Comparison of ENCODE assay signal across 14 cellular contexts in genomic region chr3:123076496-123077418, GRCh38. TPM values are rescaled to one million over a fixed set of nuclear protein-coding genes. Genes with fewer than 3 reads are reported as not detected.
A peak's percentile ranks its signal among the peaks of the same experiment; 100 is the strongest.
DNase-seq lines count a peak whose midpoint lies in the region; ATAC-seq, FAIRE-seq and TF ChIP-seq lines count a peak whose summit lies in the region.
"Had no signal": no experiment of that assay in that cellular context is flagged by ENCODE, and none has a peak within 500 bp of the region (broad histone marks: within the 10 kb centered on the region; RNA-seq: fewer than 3 reads in every experiment).

No MANE protein-coding gene starts in this region.

- H3K9me3 ChIP-seq in endothelial cell of umbilical vein (replicated peaks; ENCODE audit: control insufficient read depth, insufficient read depth, low read length) (no peaks in the 10 kb centered on the region), T-helper 17 cell (ENCODE audit: control insufficient read depth, low read length, poor library complexity, severe bottlenecking) (no peaks in the 10 kb centered on the region), psoas muscle (no peaks in the 10 kb centered on the region)

- H3K36me3 Mint-ChIP-seq in T-helper 17 cell (ENCODE audit: low read depth) = no peaks in the 10 kb centered on the region

- dilution Hi-C loops in endothelial cell of umbilical vein (cut with MboI; ENCODE audit: extremely low pct_ligation_motif_present, low sequenced_read_pairs) = no loop called here

- H3K4me3 ChIP-seq in endothelial cell of umbilical vein (replicated peaks in 1 of 3; ENCODE audit: insufficient read depth in 1 of 3, low read depth in 1 of 3, low read length in 3 of 3) = no peak overlapping the region
- no peak overlapping the region for H3K4me3 ChIP-seq in psoas muscle
- H3K4me3 ChIP-seq: GM12878 had no signal

- no peak overlapping the region for H3K9ac ChIP-seq in endothelial cell of umbilical vein (replicated peaks; ENCODE audit: extremely low read depth, insufficient read depth, low read length)

- H3K27ac Mint-ChIP-seq in T-helper 17 cell = no peak overlapping the region
- H3K27ac Mint-ChIP-seq: activated naive CD8-positive, alpha-beta T cell treated with anti-CD3 and anti-CD28 coated beads for 36 hours had no signal

- H3K79me2 ChIP-seq in endothelial cell of umbilical vein (ENCODE audit: control insufficient read depth, insufficient read depth, low read length) = peaks cover 83% of the 10 kb centered on the region

- TF ChIP-seq CTCF in endothelial cell of umbilical vein (IDR thresholded peaks at IDR 0.05; ENCODE audit: extremely low read depth in 1 of 2, insufficient read depth in 1 of 2, low read depth in 1 of 2, low read length in 2 of 2) (no peak), omental fat pad (IDR thresholded peaks at IDR 0.05) (no peak), psoas muscle (IDR thresholded peaks at IDR 0.05) (no peak)

- H4K20me1 ChIP-seq in endothelial cell of umbilical vein (replicated peaks; ENCODE audit: control insufficient read depth, extremely low read depth, insufficient read depth, low read length) = no peaks in the 10 kb centered on the region

- intact Hi-C loops in endothelial cell of umbilical vein (cut with micrococcal nuclease) = loop anchor here (1.0 kb wide), 1 partner anchor 9 kb away; the partner anchor contains the start of gene PDIA5
- intact Hi-C loops in psoas muscle (cut with DNase I) = no loop called here

- H3K36me3 ChIP-seq in endothelial cell of umbilical vein (ENCODE audit: control insufficient read depth in 2 of 2, extremely low read depth in 1 of 2, insufficient read depth in 2 of 2, low read length in 2 of 2) (no peaks in the 10 kb centered on the region), psoas muscle (ENCODE audit: insufficient read depth in 1 of 2, low read depth in 1 of 2) (no peaks in the 10 kb centered on the region)

- H3K27ac ChIP-seq in endothelial cell of umbilical vein (ENCODE audit: insufficient read depth, low read depth, low read length) = peak overlapping the region; percentile 29
- no peak overlapping the region for H3K27ac ChIP-seq in psoas muscle

- H3K4me2 ChIP-seq in endothelial cell of umbilical vein (ENCODE audit: insufficient read depth, low read length) = peak overlapping the region; percentile 53

- H3K27me3 ChIP-seq in endothelial cell of umbilical vein (ENCODE audit: control insufficient read depth in 2 of 2, insufficient read depth in 2 of 2, low read length in 2 of 2) = no peaks in the 10 kb centered on the region
- H3K27me3 ChIP-seq in psoas muscle (ENCODE audit: insufficient read depth in 3 of 3, low read length in 2 of 3) = no peaks in the 10 kb centered on the region

- FAIRE-seq in endothelial cell of umbilical vein (lab: Jason Lieb, UNC) = peak; percentile 35

- BruUV-seq in endothelial cell of umbilical vein (replicated peaks; lab: Mats Ljungman, UMichigan) = no TSS peak

- WGBS in psoas muscle, 3 donors = 7 to 12% (median 8%) methylated on average over 6 of the region's 6 CpGs

- peaks cover 22% of the 10 kb centered on the region for H3K4me1 Mint-ChIP-seq in T-helper 17 cell

- H3K9me1 ChIP-seq in endothelial cell of umbilical vein (replicated peaks; ENCODE audit: control insufficient read depth, extremely low read depth, insufficient read depth, low read length) = no peaks in the 10 kb centered on the region

- H3K4me1 ChIP-seq in endothelial cell of umbilical vein (ENCODE audit: control insufficient read depth, extremely low read depth, insufficient read depth, low read length) (peaks cover 50% of the 10 kb centered on the region), psoas muscle (peaks cover 19% of the 10 kb centered on the region)

- no peak overlapping the region for H2AFZ ChIP-seq in endothelial cell of umbilical vein (ENCODE audit: low read depth, low read length)

- CTCF ChIA-PET in endothelial cell of umbilical vein (lab: Charles Lee) = interaction anchor here (0.6 to 2.7 kb wide), 5 partner anchors 9 to 53 kb away, joined by 3 to 13 read pairs (median 4); partner anchors contain the start of genes PDIA5 and SEMA5B

- no peak overlapping the region for H3K4me3 Mint-ChIP-seq in T-helper 17 cell
- H3K4me3 Mint-ChIP-seq: activated naive CD8-positive, alpha-beta T cell treated with anti-CD3 and anti-CD28 coated beads for 36 hours; CD4-positive, CD25-positive, alpha-beta regulatory T cell had no signal

- TF ChIP-seq POLR2A in endothelial cell of umbilical vein (IDR thresholded peaks at IDR 0.05; ENCODE audit: low read depth, low read length) = no peak

- POLR2A ChIA-PET in endothelial cell of umbilical vein (lab: Charles Lee) = interaction anchor here (0.7 to 1.0 kb wide), 2 partner anchors 9 to 601 kb away, joined by 3 to 5 read pairs; partner anchors contain the start of gene PDIA5

- DNase-seq in DMS 273 (lab: John Stamatoyannopoulos, UW; ENCODE audit: unreplicated experiment) (peak; percentile 86), NCI-H2107 treated with DMSO at 0.1 percent for 48 hours (lab: John Stamatoyannopoulos, UW; ENCODE audit: unreplicated experiment) (peak; percentile 69), endothelial cell of umbilical vein (ENCODE audit: low read depth, low spot score) (peak; percentile 76), omental fat pad (ENCODE audit: low spot score) (no peak), T-helper 17 cell (no peak), psoas muscle (no peak), pons (ENCODE audit: low spot score) (no peak)
- DNase-seq in stimulated activated CD4-positive, alpha-beta T cell treated with anti-CD3 and anti-CD28 coated beads, Interleukin-2, amount 100 ng/mL, for 24 hours = no peak
- DNase-seq: activated CD4-positive, alpha-beta T cell treated with anti-CD3 and anti-CD28 coated beads for 48 hours; activated naive CD8-positive, alpha-beta T cell treated with anti-CD3 and anti-CD28 coated beads for 36 hours; CD4-positive, CD25-positive, alpha-beta regulatory T cell; kidney glomerular epithelial cell had no signal

- H3K27me3 Mint-ChIP-seq in T-helper 17 cell = no peaks in the 10 kb centered on the region
- H3K27me3 Mint-ChIP-seq: activated naive CD8-positive, alpha-beta T cell treated with anti-CD3 and anti-CD28 coated beads for 36 hours; CD4-positive, CD25-positive, alpha-beta regulatory T cell had no signal

- ATAC-seq in omental fat pad (ENCODE audit: low FRiP score) (peak; percentile 54), T-helper 17 cell (no peak), psoas muscle (no peak)
- ATAC-seq: GM12878 had no signal

TF ChIP-seq in endothelial cell of umbilical vein, 7 proteins besides CTCF, POLR2A, EP300 and RAD21:
- TF ChIP-seq MYC (IDR thresholded peaks at IDR 0.05; ENCODE audit: low read depth, low read length) (no peak), FOS (IDR thresholded peaks at IDR 0.05; ENCODE audit: borderline replicate concordance, insufficient read depth, low read length) (no peak), POLR2AphosphoS5 (IDR thresholded peaks at IDR 0.05; ENCODE audit: insufficient read depth, low read depth, low read length) (no peak), GATA2 (IDR thresholded peaks at IDR 0.05; ENCODE audit: insufficient read depth, insufficient read length, low read depth, low read length) (peak; percentile 53)
- TF ChIP-seq, protein P1, sequence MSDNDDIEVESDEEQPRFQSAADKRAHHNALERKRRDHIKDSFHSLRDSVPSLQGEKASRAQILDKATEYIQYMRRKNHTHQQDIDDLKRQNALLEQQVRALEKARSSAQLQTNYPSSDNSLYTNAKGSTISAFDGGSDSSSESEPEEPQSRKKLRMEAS (IDR thresholded peaks at IDR 0.05; ENCODE audit: insufficient read depth, insufficient read length) = no peak

RNA-seq across cellular contexts. Expression of gene PDIA5, which starts 9.9 kb away (rescaled TPM):
- total RNA-seq in endothelial cell of umbilical vein = 85.2 and 85.6 TPM in 2 replicates
- polyA plus RNA-seq in endothelial cell of umbilical vein = 48.9 and 55.7 TPM in 2 replicates
- polyA plus RNA-seq in endothelial cell of umbilical vein (2011; cell fraction: cytosol; rRNA removed) = 66.9 and 67.2 TPM in 2 replicates
- 87.4 and 92.9 TPM in 2 replicates for polyA plus RNA-seq in endothelial cell of umbilical vein (2011; cell fraction: nucleus; rRNA removed)
- polyA plus RNA-seq in endothelial cell of umbilical vein (2012) = 64.4 and 71.1 TPM in 2 replicates
- 44.1 and 52.9 TPM in 2 replicates for polyA minus RNA-seq in endothelial cell of umbilical vein
- polyA minus RNA-seq in endothelial cell of umbilical vein (2011; cell fraction: cytosol; rRNA and poly(A)+ RNA removed) = 9.6 TPM
- polyA minus RNA-seq in endothelial cell of umbilical vein (2011; cell fraction: nucleus; rRNA and poly(A)+ RNA removed) = 30.4 and 33.4 TPM in 2 replicates
- total RNA-seq in omental fat pad = 10 to 100 TPM; 12.0 to 21.0 (median 15.8) TPM
- 1 to 10 TPM; 4.6 to 6.2 TPM for total RNA-seq in T-helper 17 cell
- 1 to 10 TPM; 2.9 to 6.4 (median 5.4) TPM for total RNA-seq in psoas muscle
- polyA plus RNA-seq in psoas muscle = 1 to 10 TPM; 3.2 to 6.1 (median 3.3) TPM

RNA-seq across cellular contexts. Expression of gene SEMA5B, which starts 49.2 kb away (rescaled TPM):
- 0.07 and 0.44 TPM in 2 replicates for total RNA-seq in endothelial cell of umbilical vein
- not detected in 2 replicates for polyA plus RNA-seq in endothelial cell of umbilical vein
- not detected in 2 replicates for polyA plus RNA-seq in endothelial cell of umbilical vein (2011; cell fraction: cytosol; rRNA removed)
- polyA plus RNA-seq in endothelial cell of umbilical vein (2011; cell fraction: nucleus; rRNA removed) = 0.07 TPM in 1 of 2 replicates, not detected in the other
- polyA plus RNA-seq in endothelial cell of umbilical vein (2012) = not detected in 2 replicates
- not detected in 2 replicates for polyA minus RNA-seq in endothelial cell of umbilical vein
- not detected for polyA minus RNA-seq in endothelial cell of umbilical vein (2011; cell fraction: cytosol; rRNA and poly(A)+ RNA removed)
- polyA minus RNA-seq in endothelial cell of umbilical vein (2011; cell fraction: nucleus; rRNA and poly(A)+ RNA removed) = not detected in 2 replicates
- 1 to 10 TPM in 1 of 4 donors, under 1 TPM in 3; 0.16 to 1.2 (median 0.70) TPM for total RNA-seq in omental fat pad
- not detected for total RNA-seq in T-helper 17 cell
- 1 to 10 TPM in 1 of 4 donors, under 1 TPM in 3; 0.08 to 1.1 (median 0.33) TPM for total RNA-seq in psoas muscle
- polyA plus RNA-seq in psoas muscle = under 1 TPM; 0.43 to 0.59 (median 0.48) TPM
- total RNA-seq: activated naive CD8-positive, alpha-beta T cell treated with anti-CD3 and anti-CD28 coated beads for 36 hours; CD4-positive, CD25-positive, alpha-beta regulatory T cell; GM12878; RPMI7951 had no signal

Comparison
In these comparisons a context has a peak if more than half of its experiments do, and no peak if none do; other contexts are left out.
1. DNase-seq: peak in DMS 273 (single experiment), NCI-H2107 treated with DMSO at 0.1 percent for 48 hours (single experiment) and endothelial cell of umbilical vein (single experiment); none in omental fat pad (single experiment), stimulated activated CD4-positive, alpha-beta T cell treated with anti-CD3 and anti-CD28 coated beads, Interleukin-2, amount 100 ng/mL, for 24 hours (0 of 2), T-helper 17 cell (0 of 3), psoas muscle (0 of 2) and pons (single experiment).